ENCODE assay signal across 1 cellular context in the genomic region with DNA sequence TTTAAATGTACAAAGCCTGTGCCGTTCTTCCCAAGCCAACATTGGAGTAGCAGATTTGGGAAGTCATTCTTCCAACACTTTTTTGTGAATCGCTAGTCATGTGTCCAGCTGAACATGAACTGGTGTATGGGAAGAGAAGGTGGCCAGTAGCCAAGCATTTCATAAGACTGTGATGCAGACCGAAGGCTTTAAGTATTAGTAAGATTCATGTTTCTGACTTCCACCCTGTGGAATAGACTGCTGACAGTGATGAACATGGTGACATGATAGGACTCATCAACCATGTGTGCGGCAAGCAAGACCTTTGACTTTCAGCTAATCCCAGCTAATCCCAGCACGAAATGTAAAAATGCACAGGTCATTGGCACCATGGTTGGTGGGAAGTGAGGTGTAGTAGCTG.
TF ChIP-seq lines count a peak whose summit lies in the region.

No MANE protein-coding gene starts in this region.

TF ChIP-seq in SK-N-SH treated with all-trans-retinoic acid at 6 μM for 48 hours, 23 proteins besides CTCF, POLR2A, EP300 and RAD21 (continued from another document):
- TF ChIP-seq, protein P1, sequence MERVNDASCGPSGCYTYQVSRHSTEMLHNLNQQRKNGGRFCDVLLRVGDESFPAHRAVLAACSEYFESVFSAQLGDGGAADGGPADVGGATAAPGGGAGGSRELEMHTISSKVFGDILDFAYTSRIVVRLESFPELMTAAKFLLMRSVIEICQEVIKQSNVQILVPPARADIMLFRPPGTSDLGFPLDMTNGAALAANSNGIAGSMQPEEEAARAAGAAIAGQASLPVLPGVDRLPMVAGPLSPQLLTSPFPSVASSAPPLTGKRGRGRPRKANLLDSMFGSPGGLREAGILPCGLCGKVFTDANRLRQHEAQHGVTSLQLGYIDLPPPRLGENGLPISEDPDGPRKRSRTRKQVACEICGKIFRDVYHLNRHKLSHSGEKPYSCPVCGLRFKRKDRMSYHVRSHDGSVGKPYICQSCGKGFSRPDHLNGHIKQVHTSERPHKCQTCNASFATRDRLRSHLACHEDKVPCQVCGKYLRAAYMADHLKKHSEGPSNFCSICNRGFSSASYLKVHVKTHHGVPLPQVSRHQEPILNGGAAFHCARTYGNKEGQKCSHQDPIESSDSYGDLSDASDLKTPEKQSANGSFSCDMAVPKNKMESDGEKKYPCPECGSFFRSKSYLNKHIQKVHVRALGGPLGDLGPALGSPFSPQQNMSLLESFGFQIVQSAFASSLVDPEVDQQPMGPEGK (CRISPR knock-in tag; IDR thresholded peaks at IDR 0.05; ENCODE audit: borderline replicate concordance) = no peak
- no peak for TF ChIP-seq ZFP3 (CRISPR knock-in tag; IDR thresholded peaks at IDR 0.05)
- TF ChIP-seq ZC3H10 (CRISPR knock-in tag; IDR thresholded peaks at IDR 0.05) = no peak
- TF ChIP-seq ISL1 (CRISPR knock-in tag; IDR thresholded peaks at IDR 0.05) = no peak
- TF ChIP-seq CSRNP3 (CRISPR knock-in tag; IDR thresholded peaks at IDR 0.05) = no peak
- no peak for TF ChIP-seq TOX (CRISPR knock-in tag; IDR thresholded peaks at IDR 0.05; ENCODE audit: borderline replicate concordance)
- TF ChIP-seq ESRRG (CRISPR knock-in tag; IDR thresholded peaks at IDR 0.05) = no peak
- TF ChIP-seq RARB (CRISPR knock-in tag; IDR thresholded peaks at IDR 0.05) = no peak
- TF ChIP-seq TCF4 (CRISPR knock-in tag; IDR thresholded peaks at IDR 0.05; ENCODE audit: borderline replicate concordance) = no peak
- no peak for TF ChIP-seq OSR1 (CRISPR knock-in tag; IDR thresholded peaks at IDR 0.05)
- no peak for TF ChIP-seq CSDC2 (CRISPR knock-in tag; IDR thresholded peaks at IDR 0.05)
- TF ChIP-seq SNAI2 (CRISPR knock-in tag; IDR thresholded peaks at IDR 0.05) = no peak
